ENCODE assay signal across 1 cellular context in genomic region chr16:89847056-89847929, GRCh38.
TF ChIP-seq lines count a peak whose summit lies in the region.

No MANE protein-coding gene starts in this region.

TF ChIP-seq in HepG2, 621 proteins besides CTCF, POLR2A, EP300 and RAD21:
- TF ChIP-seq, protein P1, sequence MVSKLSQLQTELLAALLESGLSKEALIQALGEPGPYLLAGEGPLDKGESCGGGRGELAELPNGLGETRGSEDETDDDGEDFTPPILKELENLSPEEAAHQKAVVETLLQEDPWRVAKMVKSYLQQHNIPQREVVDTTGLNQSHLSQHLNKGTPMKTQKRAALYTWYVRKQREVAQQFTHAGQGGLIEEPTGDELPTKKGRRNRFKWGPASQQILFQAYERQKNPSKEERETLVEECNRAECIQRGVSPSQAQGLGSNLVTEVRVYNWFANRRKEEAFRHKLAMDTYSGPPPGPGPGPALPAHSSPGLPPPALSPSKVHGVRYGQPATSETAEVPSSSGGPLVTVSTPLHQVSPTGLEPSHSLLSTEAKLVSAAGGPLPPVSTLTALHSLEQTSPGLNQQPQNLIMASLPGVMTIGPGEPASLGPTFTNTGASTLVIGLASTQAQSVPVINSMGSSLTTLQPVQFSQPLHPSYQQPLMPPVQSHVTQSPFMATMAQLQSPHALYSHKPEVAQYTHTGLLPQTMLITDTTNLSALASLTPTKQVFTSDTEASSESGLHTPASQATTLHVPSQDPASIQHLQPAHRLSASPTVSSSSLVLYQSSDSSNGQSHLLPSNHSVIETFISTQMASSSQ (IDR thresholded peaks at IDR 0.05; ENCODE audit: low read depth) = no peak
- TF ChIP-seq, protein P1 (CRISPR knock-in tag; IDR thresholded peaks at IDR 0.05; ENCODE audit: borderline replicate concordance) = no peak
- 0 out of 2 replicates have a peak, but pooled peaks have one; percentile 16 for TF ChIP-seq ZFY (CRISPR knock-in tag; IDR thresholded peaks at IDR 0.05)
- 0 out of 2 replicates have a peak, but pooled peaks have one; percentile 62 for TF ChIP-seq NFIB (CRISPR knock-in tag; IDR thresholded peaks at IDR 0.05; ENCODE audit: borderline replicate concordance)
- 0 out of 2 replicates have a peak, but pooled peaks have one; percentile 59 for TF ChIP-seq CHCHD3 (CRISPR knock-in tag; IDR thresholded peaks at IDR 0.05)
- TF ChIP-seq PAF1 (CRISPR knock-in tag; IDR thresholded peaks at IDR 0.05) = 0 out of 2 replicates have a peak, but pooled peaks have one; percentile 30
- no peak for TF ChIP-seq ZNF280D (CRISPR knock-in tag; IDR thresholded peaks at IDR 0.05)
- no peak for TF ChIP-seq ARHGAP35 (CRISPR knock-in tag; IDR thresholded peaks at IDR 0.05; ENCODE audit: borderline replicate concordance)
